In the genomic region with DNA sequence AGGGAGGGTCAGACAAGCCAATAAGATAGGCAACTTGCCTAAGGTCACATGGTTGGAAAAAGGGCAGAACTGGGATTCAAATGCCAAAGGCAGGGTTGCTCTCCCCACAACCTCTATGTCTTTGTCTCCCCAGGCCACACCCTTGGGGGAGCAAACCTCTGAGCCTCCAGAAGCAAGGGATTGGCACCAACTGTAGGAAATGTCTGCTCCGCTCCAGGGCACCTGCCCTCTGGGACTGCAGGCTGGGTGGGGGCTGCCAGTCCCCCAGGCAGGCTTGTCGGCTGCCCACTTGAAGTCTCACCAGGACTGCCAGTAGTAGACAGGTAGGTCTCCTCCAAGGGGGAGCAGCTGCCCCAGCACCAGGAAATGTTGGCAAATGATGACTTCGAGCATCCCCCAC, we compare ENCODE assay signal across 14 cellular contexts. TPM values are rescaled to one million over a fixed set of nuclear protein-coding genes. Genes with fewer than 3 reads are reported as not detected.
DNase-seq lines count a peak whose midpoint lies in the region; ATAC-seq and TF ChIP-seq lines count a peak whose summit lies in the region.
"Had no signal": no experiment of that assay in that cellular context is flagged by ENCODE, and none has a peak within 500 bp of the region (broad histone marks: within the 10 kb centered on the region; RNA-seq: fewer than 3 reads in every experiment).

No MANE protein-coding gene starts in this region.

- H3K27me3 ChIP-seq in Peyer's patch = no peaks in the 10 kb centered on the region
- H3K27me3 ChIP-seq in rectal smooth muscle tissue (ENCODE audit: control insufficient read depth, insufficient read depth, low read length) = no peaks in the 10 kb centered on the region
- H3K27me3 ChIP-seq: BE2C had no signal

- ATAC-seq in GM21515 (IDR thresholded peaks at IDR 0.05; ENCODE audit: unreplicated experiment) = no peak
- ATAC-seq: A549 had no signal

- TF ChIP-seq CTCF in Peyer's patch (IDR thresholded peaks at IDR 0.05) (no peak), foreskin fibroblast (IDR thresholded peaks at IDR 0.05; ENCODE audit: low read depth, low read length) (no peak)

- no peaks in the 10 kb centered on the region for H3K36me3 ChIP-seq in Peyer's patch
- no peaks in the 10 kb centered on the region for H3K36me3 ChIP-seq in rectal smooth muscle tissue (ENCODE audit: control insufficient read depth, insufficient read depth, low read length)
- H3K36me3 ChIP-seq: BE2C had no signal

- no peaks in the 10 kb centered on the region for H3K9me3 ChIP-seq in Peyer's patch
- H3K9me3 ChIP-seq: A549, BE2C, Caco-2 had no signal

- H3K27ac ChIP-seq in Peyer's patch = peak overlapping the region in 2 of 4 donors; percentile 94 to 96
- no peak overlapping the region for H3K27ac ChIP-seq in rectal smooth muscle tissue (ENCODE audit: low read depth, low read length)
- H3K27ac ChIP-seq: A549 had no signal

- H3K4me3 ChIP-seq in Peyer's patch (peak overlapping the region in 2 of 4 donors; percentile 56 to 71), rectal smooth muscle tissue (ENCODE audit: low read length) (peak overlapping the region; percentile 64), foreskin fibroblast (ENCODE audit: low read depth in 1 of 2, low read length in 2 of 2) (no peak overlapping the region)
- H3K4me3 ChIP-seq: A549 had no signal

- no peak for TF ChIP-seq POLR2A in Peyer's patch (IDR thresholded peaks at IDR 0.05)

- H3K4me1 ChIP-seq in Peyer's patch (peaks cover 0 to 10% (median 0%) of the 10 kb centered on the region in 4 donors), rectal smooth muscle tissue (ENCODE audit: control insufficient read depth, insufficient read depth, low read length) (no peaks in the 10 kb centered on the region)
- H3K4me1 ChIP-seq: A549, BE2C had no signal

- H3K9ac ChIP-seq in rectal smooth muscle tissue (ENCODE audit: low read length) = peak overlapping the region; percentile 18

- peak in 2 of 3 donors; percentile 26 to 49 for DNase-seq in Peyer's patch
- peak; percentile 37 for DNase-seq in islet precursor cell
- no peak for DNase-seq in NCI-H2107 (lab: John Stamatoyannopoulos, UW)
- no peak for DNase-seq in foreskin fibroblast
- DNase-seq: BE2C; CD8-positive, alpha-beta memory T cell; DMS53; GOT3; H9 had no signal

RNA-seq across cellular contexts. Expression of gene FAM3D, which starts 2.0 kb away (rescaled TPM):
- 100 to 1,000 TPM in 3 of 4 donors, 10 to 100 TPM in 1; 47.0 to 200 (median 135) TPM for total RNA-seq in Peyer's patch
- total RNA-seq: Caco-2; CD8-positive, alpha-beta memory T cell; Daoy; H9 had no signal

Comparison
In these comparisons a context has a peak if more than half of its experiments do, and no peak if none do; other contexts are left out.
1. DNase-seq: peak in Peyer's patch (2 of 3) and islet precursor cell (single experiment); none in NCI-H2107 (single experiment) and foreskin fibroblast (0 of 2).